Comparison of ENCODE assay signal across 28 cellular contexts in the genomic region with DNA sequence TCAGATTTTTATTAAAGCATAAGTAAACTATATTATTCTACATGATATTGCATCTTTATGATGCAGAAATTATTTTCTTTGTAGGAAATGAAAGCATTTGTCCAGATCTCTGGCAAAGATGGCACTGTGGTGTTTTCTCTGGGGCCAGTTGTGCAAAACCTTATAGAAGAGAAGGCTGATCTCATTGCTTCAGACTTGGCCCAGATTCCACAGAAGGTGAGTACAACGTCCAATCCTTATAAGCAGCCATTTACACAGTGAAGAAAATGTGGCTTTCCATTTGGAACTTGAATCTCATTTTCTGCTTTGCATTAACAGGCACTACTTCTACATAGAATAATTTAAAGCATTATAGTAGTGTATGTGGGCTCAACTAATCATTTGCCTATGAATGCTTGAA. TPM values are rescaled to one million over a fixed set of nuclear protein-coding genes. Genes with fewer than 3 reads are reported as not detected.
"Had no signal": no experiment of that assay in that cellular context is flagged by ENCODE, and none has a peak within 500 bp of the region (broad histone marks: within the 10 kb centered on the region; RNA-seq: fewer than 3 reads in every experiment).

No MANE protein-coding gene starts in this region.

- ATAC-seq: naive thymus-derived CD8-positive, alpha-beta T cell; natural killer cell treated with Interleukin-12 subunit alpha and Interleukin-12 subunit beta and Interleukin-15 and Interleukin-18, amount 100 ng/mL, for 72 hours; pancreas; right cardiac atrium; sciatic nerve; stimulated activated memory B cell treated with anti-CD40 and anti-IgM and Interleukin-4, amounts not matched to agents 10 μg/mL and 1 μg/mL and 100 μg/mL, for 72 hours; stimulated activated naive CD8-positive, alpha-beta T cell treated with anti-CD3 and anti-CD28 coated beads, Interleukin-15, amount 100 ng/mL, for 72 hours; stimulated activated naive CD8-positive, alpha-beta T cell treated with anti-CD3 and anti-CD28 coated beads, Interleukin-15, Interleukin-2, amounts not matched to agents 100 U/mL and 50 U/mL, for 24 hours; upper lobe of right lung had no signal

- H3K4me3 ChIP-seq: pancreas, prostate gland, skin epidermis, suprapubic skin, testis, tibial artery, transverse colon, upper lobe of right lung, uterus had no signal

- H3K9me3 ChIP-seq: neutrophil, pancreas, prostate gland, testis, tibial artery, transverse colon, upper lobe of right lung had no signal

- H3K27me3 ChIP-seq: neutrophil, pancreas, suprapubic skin, testis, tibial artery, transverse colon, upper lobe of right lung, uterus had no signal

- DNase-seq: naive B cell; naive thymus-derived CD8-positive, alpha-beta T cell; nephron progenitor cell; nucleus accumbens; pancreas; right cardiac atrium; stimulated activated CD4-positive, alpha-beta T cell treated with anti-CD3 and anti-CD28 coated beads, Interleukin-15, amount 100 ng/mL, for 24 hours; stimulated activated CD4-positive, alpha-beta T cell treated with anti-CD3 and anti-CD28 coated beads, Interleukin-4, amount 100 ng/mL, for 1 hour; stimulated activated CD4-positive, alpha-beta T cell treated with anti-CD3 and anti-CD28 coated beads, Interleukin-4, amount 100 ng/mL, for 4 hours; stimulated activated CD8-positive, alpha-beta memory T cell treated with anti-CD3 and anti-CD28 coated beads, Interleukin-4, amount 100 ng/mL, for 48 hours; stimulated activated naive CD4-positive, alpha-beta T cell; stimulated activated naive CD8-positive, alpha-beta T cell treated with anti-CD3 and anti-CD28 coated beads, Interleukin-15, amount 100 ng/mL, for 72 hours; stimulated activated naive CD8-positive, alpha-beta T cell treated with anti-CD3 and anti-CD28 coated beads, Interleukin-15, Interleukin-2, amounts not matched to agents 100 U/mL and 50 U/mL, for 24 hours; substantia nigra; testis; tibial artery; transverse colon; upper lobe of right lung; uterus had no signal

- H3K36me3 ChIP-seq: neutrophil, pancreas, prostate gland, suprapubic skin, tibial artery, transverse colon, upper lobe of right lung, uterus had no signal

- FAIRE-seq: pancreas had no signal

- H3K27ac ChIP-seq: neutrophil, pancreas, prostate gland, skin epidermis, suprapubic skin, testis, tibial artery, transverse colon, upper lobe of right lung, uterus had no signal

- H3K4me1 ChIP-seq: pancreas, prostate gland, suprapubic skin, testis, tibial artery, transverse colon, upper lobe of right lung, uterus had no signal

RNA-seq across cellular contexts. Expression of gene UGT2B7, which starts 6.9 kb away (rescaled TPM):
- total RNA-seq: naive thymus-derived CD8-positive, alpha-beta T cell; natural killer cell treated with Interleukin-12 subunit alpha and Interleukin-12 subunit beta and Interleukin-15 and Interleukin-18, amount 100 ng/mL, for 72 hours; omental fat pad; posterior vena cava; prostate gland; right cardiac atrium; sciatic nerve had no signal
- polyA plus RNA-seq: naive thymus-derived CD8-positive, alpha-beta T cell; right cardiac atrium had no signal
